In genomic region chr6:161227004-161227950, GRCh38 we compare ENCODE assay signal across 12 cellular contexts. TPM values are rescaled to one million over a fixed set of nuclear protein-coding genes. Genes with fewer than 3 reads are reported as not detected.
A peak's percentile ranks its signal among the peaks of the same experiment; 100 is the strongest.
DNase-seq lines count a peak whose midpoint lies in the region; ATAC-seq and TF ChIP-seq lines count a peak whose summit lies in the region.
"Had no signal": no experiment of that assay in that cellular context is flagged by ENCODE, and none has a peak within 500 bp of the region (broad histone marks: within the 10 kb centered on the region; RNA-seq: fewer than 3 reads in every experiment).

No MANE protein-coding gene starts in this region.

- peaks cover 0 to 18% (median 0%) of the 10 kb centered on the region in 9 donors for H3K36me3 ChIP-seq in heart right ventricle

- H3K9me3 ChIP-seq in heart right ventricle = no peaks in the 10 kb centered on the region
- H3K9me3 ChIP-seq: psoas muscle, testis had no signal

- no peak for TF ChIP-seq CTCF in glutamatergic neuron (IDR thresholded peaks at IDR 0.05; ENCODE audit: partially characterized antibody, unreplicated experiment)
- TF ChIP-seq CTCF in osteocyte (IDR thresholded peaks at IDR 0.05) = no peak
- no peak for TF ChIP-seq CTCF in heart right ventricle (IDR thresholded peaks at IDR 0.05)

- peaks cover 4% of the 10 kb centered on the region for H3K9me3 Mint-ChIP-seq in stimulated activated naive CD8-positive, alpha-beta T cell treated with anti-CD3 and anti-CD28 coated beads, Interleukin-15, Interleukin-2, amounts not matched to agents 100 ng/mL and 50 ng/mL, for 24 hours
- peaks cover 5% of the 10 kb centered on the region for H3K9me3 Mint-ChIP-seq in activated T-helper 17 cell treated with anti-CD3 and anti-CD28 coated beads, Interleukin-2, amount 50 U/mL, for 72 hours
- H3K9me3 Mint-ChIP-seq in glutamatergic neuron (ENCODE audit: unreplicated experiment) (peaks cover 6% of the 10 kb centered on the region), osteocyte (ENCODE audit: unreplicated experiment) (no peaks in the 10 kb centered on the region)

- H3K27me3 Mint-ChIP-seq in stimulated activated naive CD8-positive, alpha-beta T cell treated with anti-CD3 and anti-CD28 coated beads, Interleukin-15, Interleukin-2, amounts not matched to agents 100 ng/mL and 50 ng/mL, for 24 hours = no peaks in the 10 kb centered on the region
- H3K27me3 Mint-ChIP-seq in activated T-helper 17 cell treated with anti-CD3 and anti-CD28 coated beads, Interleukin-2, amount 50 U/mL, for 72 hours = no peaks in the 10 kb centered on the region
- H3K27me3 Mint-ChIP-seq in glutamatergic neuron (ENCODE audit: unreplicated experiment) = no peaks in the 10 kb centered on the region
- H3K27me3 Mint-ChIP-seq in osteocyte (ENCODE audit: unreplicated experiment) = no peaks in the 10 kb centered on the region

- intact Hi-C loops in heart right ventricle (cut with DNase I) = no loop called here

- H3K27me3 ChIP-seq in heart right ventricle = no peaks in the 10 kb centered on the region
- H3K27me3 ChIP-seq: testis had no signal

- peaks cover 25% of the 10 kb centered on the region for H3K36me3 Mint-ChIP-seq in stimulated activated naive CD8-positive, alpha-beta T cell treated with anti-CD3 and anti-CD28 coated beads, Interleukin-15, Interleukin-2, amounts not matched to agents 100 ng/mL and 50 ng/mL, for 24 hours (ENCODE audit: low read depth)
- peaks cover 36% of the 10 kb centered on the region for H3K36me3 Mint-ChIP-seq in activated T-helper 17 cell treated with anti-CD3 and anti-CD28 coated beads, Interleukin-2, amount 50 U/mL, for 72 hours (ENCODE audit: low read depth)
- peaks cover 11% of the 10 kb centered on the region for H3K36me3 Mint-ChIP-seq in glutamatergic neuron (ENCODE audit: unreplicated experiment)
- peaks cover 2% of the 10 kb centered on the region for H3K36me3 Mint-ChIP-seq in osteocyte (ENCODE audit: unreplicated experiment)

- H3K27ac ChIP-seq in heart right ventricle = peak overlapping the region in 1 of 10 donors; percentile 64
- H3K27ac ChIP-seq: psoas muscle had no signal

- H3K4me3 Mint-ChIP-seq in stimulated activated naive CD8-positive, alpha-beta T cell treated with anti-CD3 and anti-CD28 coated beads, Interleukin-15, Interleukin-2, amounts not matched to agents 100 ng/mL and 50 ng/mL, for 24 hours = no peak overlapping the region
- peak overlapping the region; percentile 78 for H3K4me3 Mint-ChIP-seq in activated T-helper 17 cell treated with anti-CD3 and anti-CD28 coated beads, Interleukin-2, amount 50 U/mL, for 72 hours
- H3K4me3 Mint-ChIP-seq in glutamatergic neuron (ENCODE audit: unreplicated experiment) (peak overlapping the region; percentile 50), osteocyte (ENCODE audit: unreplicated experiment) (no peak overlapping the region)

- no peak for ATAC-seq in stimulated activated naive CD8-positive, alpha-beta T cell treated with anti-CD3 and anti-CD28 coated beads, Interleukin-15, Interleukin-2, amounts not matched to agents 100 U/mL and 50 U/mL, for 24 hours
- peak; percentile 15 for ATAC-seq in activated T-helper 17 cell treated with anti-CD3 and anti-CD28 coated beads, Interleukin-2, amount 50 U/mL, for 72 hours (replicated peaks)
- ATAC-seq in heart right ventricle = no peak

- H3K4me1 ChIP-seq in heart right ventricle = peaks cover 0 to 45% (median 29%) of the 10 kb centered on the region in 9 donors
- H3K4me1 ChIP-seq: psoas muscle had no signal

- no peak overlapping the region for H3K4me3 ChIP-seq in heart right ventricle
- H3K4me3 ChIP-seq: psoas muscle, testis had no signal

- WGBS in heart right ventricle, 2 donors = 84 to 88% methylated on average over 15 of the region's 15 CpGs

- peaks cover 29% of the 10 kb centered on the region for H3K4me1 Mint-ChIP-seq in stimulated activated naive CD8-positive, alpha-beta T cell treated with anti-CD3 and anti-CD28 coated beads, Interleukin-15, Interleukin-2, amounts not matched to agents 100 ng/mL and 50 ng/mL, for 24 hours (ENCODE audit: low read depth)
- peaks cover 42% of the 10 kb centered on the region for H3K4me1 Mint-ChIP-seq in activated T-helper 17 cell treated with anti-CD3 and anti-CD28 coated beads, Interleukin-2, amount 50 U/mL, for 72 hours
- H3K4me1 Mint-ChIP-seq in glutamatergic neuron (ENCODE audit: low read depth, unreplicated experiment) (peaks cover 31% of the 10 kb centered on the region), osteocyte (ENCODE audit: unreplicated experiment) (peaks cover 24% of the 10 kb centered on the region)

- DNase-seq in stimulated activated naive CD8-positive, alpha-beta T cell treated with anti-CD3 and anti-CD28 coated beads, Interleukin-15, Interleukin-2, amounts not matched to agents 100 U/mL and 50 U/mL, for 24 hours = no peak
- DNase-seq in glutamatergic neuron (no peak), DMS79 (lab: John Stamatoyannopoulos, UW) (no peak), NCI-H2196 (lab: John Stamatoyannopoulos, UW; ENCODE audit: unreplicated experiment) (no peak), osteocyte (ENCODE audit: extremely low spot score, unreplicated experiment) (no peak), heart right ventricle (no peak)
- DNase-seq: RPMI8226; stimulated activated CD4-positive, alpha-beta T cell treated with anti-CD3 and anti-CD28 coated beads, Interleukin-4, amount 100 ng/mL, for 4 hours; testis had no signal

- peak overlapping the region; percentile 46 for H3K27ac Mint-ChIP-seq in stimulated activated naive CD8-positive, alpha-beta T cell treated with anti-CD3 and anti-CD28 coated beads, Interleukin-15, Interleukin-2, amounts not matched to agents 100 ng/mL and 50 ng/mL, for 24 hours
- H3K27ac Mint-ChIP-seq in activated T-helper 17 cell treated with anti-CD3 and anti-CD28 coated beads, Interleukin-2, amount 50 U/mL, for 72 hours = peak overlapping the region; percentile 84
- H3K27ac Mint-ChIP-seq in glutamatergic neuron (ENCODE audit: unreplicated experiment) (peak overlapping the region; percentile 60), osteocyte (ENCODE audit: unreplicated experiment) (no peak overlapping the region)

RNA-seq across cellular contexts. Expression of gene AGPAT4, which starts 46.6 kb away (rescaled TPM):
- total RNA-seq in activated T-helper 17 cell treated with anti-CD3 and anti-CD28 coated beads, Interleukin-2, amount 50 U/mL, for 72 hours = 10 to 100 TPM; 12.3 to 13.2 TPM
- total RNA-seq in glutamatergic neuron (ENCODE audit: unreplicated experiment) = 90.2 TPM
- 8.3 and 10.1 TPM in 2 replicates for total RNA-seq in osteocyte
- 1 to 10 TPM; 1.3 to 3.8 (median 1.9) TPM for total RNA-seq in heart right ventricle
- polyA plus RNA-seq in heart right ventricle = 1 to 10 TPM; 1.2 to 1.3 TPM

Comparison
In these comparisons a context has a peak if more than half of its experiments do, and no peak if none do; other contexts are left out.
1. H3K4me3 Mint-ChIP-seq: peak in activated T-helper 17 cell treated with anti-CD3 and anti-CD28 coated beads, Interleukin-2, amount 50 U/mL, for 72 hours (single experiment) and glutamatergic neuron (single experiment); none in stimulated activated naive CD8-positive, alpha-beta T cell treated with anti-CD3 and anti-CD28 coated beads, Interleukin-15, Interleukin-2, amounts not matched to agents 100 ng/mL and 50 ng/mL, for 24 hours (single experiment) and osteocyte (single experiment).